Comparison of ENCODE assay signal across 1 cellular context in genomic region chr14:73644531-73645247, GRCh38.
A peak's percentile ranks its signal among the peaks of the same experiment; 100 is the strongest.
TF ChIP-seq lines count a peak whose summit lies in the region.

A gene with protein sequence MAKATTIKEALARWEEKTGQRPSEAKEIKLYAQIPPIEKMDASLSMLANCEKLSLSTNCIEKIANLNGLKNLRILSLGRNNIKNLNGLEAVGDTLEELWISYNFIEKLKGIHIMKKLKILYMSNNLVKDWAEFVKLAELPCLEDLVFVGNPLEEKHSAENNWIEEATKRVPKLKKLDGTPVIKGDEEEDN (plus strand): TSS chr14:73644986. CDS start chr14:73645040, 54 bp downstream.

TF ChIP-seq in K562, 482 proteins besides CTCF, POLR2A, EP300 and RAD21 (continued from another document and continues in another):
- TF ChIP-seq HBP1 (CRISPR knock-in tag; IDR thresholded peaks at IDR 0.05), result no peak
- TF ChIP-seq RAD51 (IDR thresholded peaks at IDR 0.05; ENCODE audit: borderline replicate concordance, low read depth), result no peak
- TF ChIP-seq, protein P1, sequence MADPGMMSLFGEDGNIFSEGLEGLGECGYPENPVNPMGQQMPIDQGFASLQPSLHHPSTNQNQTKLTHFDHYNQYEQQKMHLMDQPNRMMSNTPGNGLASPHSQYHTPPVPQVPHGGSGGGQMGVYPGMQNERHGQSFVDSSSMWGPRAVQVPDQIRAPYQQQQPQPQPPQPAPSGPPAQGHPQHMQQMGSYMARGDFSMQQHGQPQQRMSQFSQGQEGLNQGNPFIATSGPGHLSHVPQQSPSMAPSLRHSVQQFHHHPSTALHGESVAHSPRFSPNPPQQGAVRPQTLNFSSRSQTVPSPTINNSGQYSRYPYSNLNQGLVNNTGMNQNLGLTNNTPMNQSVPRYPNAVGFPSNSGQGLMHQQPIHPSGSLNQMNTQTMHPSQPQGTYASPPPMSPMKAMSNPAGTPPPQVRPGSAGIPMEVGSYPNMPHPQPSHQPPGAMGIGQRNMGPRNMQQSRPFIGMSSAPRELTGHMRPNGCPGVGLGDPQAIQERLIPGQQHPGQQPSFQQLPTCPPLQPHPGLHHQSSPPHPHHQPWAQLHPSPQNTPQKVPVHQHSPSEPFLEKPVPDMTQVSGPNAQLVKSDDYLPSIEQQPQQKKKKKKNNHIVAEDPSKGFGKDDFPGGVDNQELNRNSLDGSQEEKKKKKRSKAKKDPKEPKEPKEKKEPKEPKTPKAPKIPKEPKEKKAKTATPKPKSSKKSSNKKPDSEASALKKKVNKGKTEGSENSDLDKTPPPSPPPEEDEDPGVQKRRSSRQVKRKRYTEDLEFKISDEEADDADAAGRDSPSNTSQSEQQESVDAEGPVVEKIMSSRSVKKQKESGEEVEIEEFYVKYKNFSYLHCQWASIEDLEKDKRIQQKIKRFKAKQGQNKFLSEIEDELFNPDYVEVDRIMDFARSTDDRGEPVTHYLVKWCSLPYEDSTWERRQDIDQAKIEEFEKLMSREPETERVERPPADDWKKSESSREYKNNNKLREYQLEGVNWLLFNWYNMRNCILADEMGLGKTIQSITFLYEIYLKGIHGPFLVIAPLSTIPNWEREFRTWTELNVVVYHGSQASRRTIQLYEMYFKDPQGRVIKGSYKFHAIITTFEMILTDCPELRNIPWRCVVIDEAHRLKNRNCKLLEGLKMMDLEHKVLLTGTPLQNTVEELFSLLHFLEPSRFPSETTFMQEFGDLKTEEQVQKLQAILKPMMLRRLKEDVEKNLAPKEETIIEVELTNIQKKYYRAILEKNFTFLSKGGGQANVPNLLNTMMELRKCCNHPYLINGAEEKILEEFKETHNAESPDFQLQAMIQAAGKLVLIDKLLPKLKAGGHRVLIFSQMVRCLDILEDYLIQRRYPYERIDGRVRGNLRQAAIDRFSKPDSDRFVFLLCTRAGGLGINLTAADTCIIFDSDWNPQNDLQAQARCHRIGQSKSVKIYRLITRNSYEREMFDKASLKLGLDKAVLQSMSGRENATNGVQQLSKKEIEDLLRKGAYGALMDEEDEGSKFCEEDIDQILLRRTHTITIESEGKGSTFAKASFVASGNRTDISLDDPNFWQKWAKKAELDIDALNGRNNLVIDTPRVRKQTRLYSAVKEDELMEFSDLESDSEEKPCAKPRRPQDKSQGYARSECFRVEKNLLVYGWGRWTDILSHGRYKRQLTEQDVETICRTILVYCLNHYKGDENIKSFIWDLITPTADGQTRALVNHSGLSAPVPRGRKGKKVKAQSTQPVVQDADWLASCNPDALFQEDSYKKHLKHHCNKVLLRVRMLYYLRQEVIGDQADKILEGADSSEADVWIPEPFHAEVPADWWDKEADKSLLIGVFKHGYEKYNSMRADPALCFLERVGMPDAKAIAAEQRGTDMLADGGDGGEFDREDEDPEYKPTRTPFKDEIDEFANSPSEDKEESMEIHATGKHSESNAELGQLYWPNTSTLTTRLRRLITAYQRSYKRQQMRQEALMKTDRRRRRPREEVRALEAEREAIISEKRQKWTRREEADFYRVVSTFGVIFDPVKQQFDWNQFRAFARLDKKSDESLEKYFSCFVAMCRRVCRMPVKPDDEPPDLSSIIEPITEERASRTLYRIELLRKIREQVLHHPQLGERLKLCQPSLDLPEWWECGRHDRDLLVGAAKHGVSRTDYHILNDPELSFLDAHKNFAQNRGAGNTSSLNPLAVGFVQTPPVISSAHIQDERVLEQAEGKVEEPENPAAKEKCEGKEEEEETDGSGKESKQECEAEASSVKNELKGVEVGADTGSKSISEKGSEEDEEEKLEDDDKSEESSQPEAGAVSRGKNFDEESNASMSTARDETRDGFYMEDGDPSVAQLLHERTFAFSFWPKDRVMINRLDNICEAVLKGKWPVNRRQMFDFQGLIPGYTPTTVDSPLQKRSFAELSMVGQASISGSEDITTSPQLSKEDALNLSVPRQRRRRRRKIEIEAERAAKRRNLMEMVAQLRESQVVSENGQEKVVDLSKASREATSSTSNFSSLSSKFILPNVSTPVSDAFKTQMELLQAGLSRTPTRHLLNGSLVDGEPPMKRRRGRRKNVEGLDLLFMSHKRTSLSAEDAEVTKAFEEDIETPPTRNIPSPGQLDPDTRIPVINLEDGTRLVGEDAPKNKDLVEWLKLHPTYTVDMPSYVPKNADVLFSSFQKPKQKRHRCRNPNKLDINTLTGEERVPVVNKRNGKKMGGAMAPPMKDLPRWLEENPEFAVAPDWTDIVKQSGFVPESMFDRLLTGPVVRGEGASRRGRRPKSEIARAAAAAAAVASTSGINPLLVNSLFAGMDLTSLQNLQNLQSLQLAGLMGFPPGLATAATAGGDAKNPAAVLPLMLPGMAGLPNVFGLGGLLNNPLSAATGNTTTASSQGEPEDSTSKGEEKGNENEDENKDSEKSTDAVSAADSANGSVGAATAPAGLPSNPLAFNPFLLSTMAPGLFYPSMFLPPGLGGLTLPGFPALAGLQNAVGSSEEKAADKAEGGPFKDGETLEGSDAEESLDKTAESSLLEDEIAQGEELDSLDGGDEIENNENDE (IDR thresholded peaks at IDR 0.05; ENCODE audit: low read depth, low read length), result no peak
- TF ChIP-seq LARP7 (IDR thresholded peaks at IDR 0.05), result no peak
- TF ChIP-seq LCOR (CRISPR knock-in tag; IDR thresholded peaks at IDR 0.05), result no peak
- peak; percentile 81 for TF ChIP-seq HMGN3 (IDR thresholded peaks at IDR 0.05; ENCODE audit: borderline replicate concordance, extremely low read depth, insufficient read length, low read depth, low read length)
- no peak for TF ChIP-seq TFAM (CRISPR knock-in tag; conservative IDR thresholded peaks at IDR 0.05)
- no peak for TF ChIP-seq PRMT5 (CRISPR knock-in tag; IDR thresholded peaks at IDR 0.05)
- TF ChIP-seq ZNF778 (CRISPR knock-in tag; IDR thresholded peaks at IDR 0.05), result no peak
- TF ChIP-seq, protein P2, sequence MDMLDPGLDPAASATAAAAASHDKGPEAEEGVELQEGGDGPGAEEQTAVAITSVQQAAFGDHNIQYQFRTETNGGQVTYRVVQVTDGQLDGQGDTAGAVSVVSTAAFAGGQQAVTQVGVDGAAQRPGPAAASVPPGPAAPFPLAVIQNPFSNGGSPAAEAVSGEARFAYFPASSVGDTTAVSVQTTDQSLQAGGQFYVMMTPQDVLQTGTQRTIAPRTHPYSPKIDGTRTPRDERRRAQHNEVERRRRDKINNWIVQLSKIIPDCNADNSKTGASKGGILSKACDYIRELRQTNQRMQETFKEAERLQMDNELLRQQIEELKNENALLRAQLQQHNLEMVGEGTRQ (CRISPR knock-in tag; IDR thresholded peaks at IDR 0.05), result no peak
- TF ChIP-seq ZNF23 (CRISPR knock-in tag; IDR thresholded peaks at IDR 0.05), result no peak
- no peak for TF ChIP-seq ARID3A (IDR thresholded peaks at IDR 0.05; ENCODE audit: borderline replicate concordance, low read depth, low read length)
- no peak for TF ChIP-seq ZNF583 (CRISPR knock-in tag; IDR thresholded peaks at IDR 0.05)
- TF ChIP-seq PHTF2 (CRISPR knock-in tag; IDR thresholded peaks at IDR 0.05), result no peak
- TF ChIP-seq ZNF444 (CRISPR knock-in tag; IDR thresholded peaks at IDR 0.05), result no peak
- TF ChIP-seq ZNF143 (CRISPR knock-in tag; IDR thresholded peaks at IDR 0.05), result peak; percentile 69
- no peak for TF ChIP-seq DIDO1 (tag; IDR thresholded peaks at IDR 0.05; ENCODE audit: low read depth)
- TF ChIP-seq FOXA1 (IDR thresholded peaks at IDR 0.05; ENCODE audit: borderline replicate concordance), result no peak
- no peak for TF ChIP-seq PCBP1 (IDR thresholded peaks at IDR 0.05; ENCODE audit: low read depth, low read length, poor library complexity, severe bottlenecking)
- no peak for TF ChIP-seq PRPF4 (IDR thresholded peaks at IDR 0.05; ENCODE audit: insufficient read depth, low read depth, low read length, poor library complexity, severe bottlenecking)
- no peak for TF ChIP-seq MTA2 (IDR thresholded peaks at IDR 0.05; ENCODE audit: low read depth)
- TF ChIP-seq, protein P3, sequence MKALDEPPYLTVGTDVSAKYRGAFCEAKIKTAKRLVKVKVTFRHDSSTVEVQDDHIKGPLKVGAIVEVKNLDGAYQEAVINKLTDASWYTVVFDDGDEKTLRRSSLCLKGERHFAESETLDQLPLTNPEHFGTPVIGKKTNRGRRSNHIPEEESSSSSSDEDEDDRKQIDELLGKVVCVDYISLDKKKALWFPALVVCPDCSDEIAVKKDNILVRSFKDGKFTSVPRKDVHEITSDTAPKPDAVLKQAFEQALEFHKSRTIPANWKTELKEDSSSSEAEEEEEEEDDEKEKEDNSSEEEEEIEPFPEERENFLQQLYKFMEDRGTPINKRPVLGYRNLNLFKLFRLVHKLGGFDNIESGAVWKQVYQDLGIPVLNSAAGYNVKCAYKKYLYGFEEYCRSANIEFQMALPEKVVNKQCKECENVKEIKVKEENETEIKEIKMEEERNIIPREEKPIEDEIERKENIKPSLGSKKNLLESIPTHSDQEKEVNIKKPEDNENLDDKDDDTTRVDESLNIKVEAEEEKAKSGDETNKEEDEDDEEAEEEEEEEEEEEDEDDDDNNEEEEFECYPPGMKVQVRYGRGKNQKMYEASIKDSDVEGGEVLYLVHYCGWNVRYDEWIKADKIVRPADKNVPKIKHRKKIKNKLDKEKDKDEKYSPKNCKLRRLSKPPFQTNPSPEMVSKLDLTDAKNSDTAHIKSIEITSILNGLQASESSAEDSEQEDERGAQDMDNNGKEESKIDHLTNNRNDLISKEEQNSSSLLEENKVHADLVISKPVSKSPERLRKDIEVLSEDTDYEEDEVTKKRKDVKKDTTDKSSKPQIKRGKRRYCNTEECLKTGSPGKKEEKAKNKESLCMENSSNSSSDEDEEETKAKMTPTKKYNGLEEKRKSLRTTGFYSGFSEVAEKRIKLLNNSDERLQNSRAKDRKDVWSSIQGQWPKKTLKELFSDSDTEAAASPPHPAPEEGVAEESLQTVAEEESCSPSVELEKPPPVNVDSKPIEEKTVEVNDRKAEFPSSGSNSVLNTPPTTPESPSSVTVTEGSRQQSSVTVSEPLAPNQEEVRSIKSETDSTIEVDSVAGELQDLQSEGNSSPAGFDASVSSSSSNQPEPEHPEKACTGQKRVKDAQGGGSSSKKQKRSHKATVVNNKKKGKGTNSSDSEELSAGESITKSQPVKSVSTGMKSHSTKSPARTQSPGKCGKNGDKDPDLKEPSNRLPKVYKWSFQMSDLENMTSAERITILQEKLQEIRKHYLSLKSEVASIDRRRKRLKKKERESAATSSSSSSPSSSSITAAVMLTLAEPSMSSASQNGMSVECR (CRISPR knock-in tag; IDR thresholded peaks at IDR 0.05), result no peak
- TF ChIP-seq DACH1 (IDR thresholded peaks at IDR 0.05; ENCODE audit: partially characterized antibody), result no peak
- TF ChIP-seq RBFOX2 (IDR thresholded peaks at IDR 0.05; ENCODE audit: low read depth, low read length), result peak; percentile 89
- TF ChIP-seq, protein P4, sequence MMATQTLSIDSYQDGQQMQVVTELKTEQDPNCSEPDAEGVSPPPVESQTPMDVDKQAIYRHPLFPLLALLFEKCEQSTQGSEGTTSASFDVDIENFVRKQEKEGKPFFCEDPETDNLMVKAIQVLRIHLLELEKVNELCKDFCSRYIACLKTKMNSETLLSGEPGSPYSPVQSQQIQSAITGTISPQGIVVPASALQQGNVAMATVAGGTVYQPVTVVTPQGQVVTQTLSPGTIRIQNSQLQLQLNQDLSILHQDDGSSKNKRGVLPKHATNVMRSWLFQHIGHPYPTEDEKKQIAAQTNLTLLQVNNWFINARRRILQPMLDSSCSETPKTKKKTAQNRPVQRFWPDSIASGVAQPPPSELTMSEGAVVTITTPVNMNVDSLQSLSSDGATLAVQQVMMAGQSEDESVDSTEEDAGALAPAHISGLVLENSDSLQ (IDR thresholded peaks at IDR 0.05), result no peak
- TF ChIP-seq MBD2 (IDR thresholded peaks at IDR 0.05; ENCODE audit: borderline replicate concordance, low read depth), result no peak
- TF ChIP-seq NCOA2 (IDR thresholded peaks at IDR 0.05; ENCODE audit: partially characterized antibody in 2 of 2), result no peak
- no peak for TF ChIP-seq OTX1 (CRISPR knock-in tag; IDR thresholded peaks at IDR 0.05)
- TF ChIP-seq PML (IDR thresholded peaks at IDR 0.05; ENCODE audit: low read length), result peak; percentile 39; the same call in 1 of the 2 replicates
- no peak for TF ChIP-seq ETV5 (CRISPR knock-in tag; IDR thresholded peaks at IDR 0.05; ENCODE audit: low read depth)
- no peak for TF ChIP-seq ZNF3 (CRISPR knock-in tag; IDR thresholded peaks at IDR 0.05)
- TF ChIP-seq, protein P5, sequence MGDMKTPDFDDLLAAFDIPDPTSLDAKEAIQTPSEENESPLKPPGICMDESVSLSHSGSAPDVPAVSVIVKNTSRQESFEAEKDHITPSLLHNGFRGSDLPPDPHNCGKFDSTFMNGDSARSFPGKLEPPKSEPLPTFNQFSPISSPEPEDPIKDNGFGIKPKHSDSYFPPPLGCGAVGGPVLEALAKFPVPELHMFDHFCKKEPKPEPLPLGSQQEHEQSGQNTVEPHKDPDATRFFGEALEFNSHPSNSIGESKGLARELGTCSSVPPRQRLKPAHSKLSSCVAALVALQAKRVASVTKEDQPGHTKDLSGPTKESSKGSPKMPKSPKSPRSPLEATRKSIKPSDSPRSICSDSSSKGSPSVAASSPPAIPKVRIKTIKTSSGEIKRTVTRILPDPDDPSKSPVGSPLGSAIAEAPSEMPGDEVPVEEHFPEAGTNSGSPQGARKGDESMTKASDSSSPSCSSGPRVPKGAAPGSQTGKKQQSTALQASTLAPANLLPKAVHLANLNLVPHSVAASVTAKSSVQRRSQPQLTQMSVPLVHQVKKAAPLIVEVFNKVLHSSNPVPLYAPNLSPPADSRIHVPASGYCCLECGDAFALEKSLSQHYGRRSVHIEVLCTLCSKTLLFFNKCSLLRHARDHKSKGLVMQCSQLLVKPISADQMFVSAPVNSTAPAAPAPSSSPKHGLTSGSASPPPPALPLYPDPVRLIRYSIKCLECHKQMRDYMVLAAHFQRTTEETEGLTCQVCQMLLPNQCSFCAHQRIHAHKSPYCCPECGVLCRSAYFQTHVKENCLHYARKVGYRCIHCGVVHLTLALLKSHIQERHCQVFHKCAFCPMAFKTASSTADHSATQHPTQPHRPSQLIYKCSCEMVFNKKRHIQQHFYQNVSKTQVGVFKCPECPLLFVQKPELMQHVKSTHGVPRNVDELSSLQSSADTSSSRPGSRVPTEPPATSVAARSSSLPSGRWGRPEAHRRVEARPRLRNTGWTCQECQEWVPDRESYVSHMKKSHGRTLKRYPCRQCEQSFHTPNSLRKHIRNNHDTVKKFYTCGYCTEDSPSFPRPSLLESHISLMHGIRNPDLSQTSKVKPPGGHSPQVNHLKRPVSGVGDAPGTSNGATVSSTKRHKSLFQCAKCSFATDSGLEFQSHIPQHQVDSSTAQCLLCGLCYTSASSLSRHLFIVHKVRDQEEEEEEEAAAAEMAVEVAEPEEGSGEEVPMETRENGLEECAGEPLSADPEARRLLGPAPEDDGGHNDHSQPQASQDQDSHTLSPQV (IDR thresholded peaks at IDR 0.05), result no peak; the same call in none of the 2 replicates
